In genomic region chrX:23505531-23506303, GRCh38 we compare ENCODE assay signal across 16 cellular contexts.
DNase-seq lines count a peak whose midpoint lies in the region; ATAC-seq and TF ChIP-seq lines count a peak whose summit lies in the region.
"Had no signal": no experiment of that assay in that cellular context is flagged by ENCODE, and none has a peak within 500 bp of the region (broad histone marks: within the 10 kb centered on the region; RNA-seq: fewer than 3 reads in every experiment).

No MANE protein-coding gene starts in this region.

- H3K9ac ChIP-seq in Karpas-422 (ENCODE audit: low read length) (no peak overlapping the region), neural progenitor cell (no peak overlapping the region)

- H3K4me1 ChIP-seq in Karpas-422 (ENCODE audit: low read length) (no peaks in the 10 kb centered on the region), neural progenitor cell (peaks cover 19% of the 10 kb centered on the region), thyroid gland (no peaks in the 10 kb centered on the region)

- no peaks in the 10 kb centered on the region for H4K20me1 ChIP-seq in Karpas-422 (ENCODE audit: insufficient read depth, low read depth, low read length)
- no peaks in the 10 kb centered on the region for H4K20me1 ChIP-seq in neural progenitor cell (ENCODE audit: low read depth)

- intact Hi-C loops in thyroid gland (cut with DNase I) = no loop called here

- peaks cover 2% of the 10 kb centered on the region for H3K9me3 Mint-ChIP-seq in neural progenitor cell

- H3F3A ChIP-seq in neural progenitor cell (ENCODE audit: low read depth) = peaks cover 13% of the 10 kb centered on the region

- H3K36me3 ChIP-seq in Karpas-422 (ENCODE audit: insufficient read depth, low read length) (no peaks in the 10 kb centered on the region), neural progenitor cell (no peaks in the 10 kb centered on the region), thyroid gland (no peaks in the 10 kb centered on the region)

- TF ChIP-seq CTCF in coronary artery (IDR thresholded peaks at IDR 0.05) (no peak), neural progenitor cell (IDR thresholded peaks at IDR 0.05) (no peak), thyroid gland (IDR thresholded peaks at IDR 0.05) (no peak)

- TF ChIP-seq POLR2A in thyroid gland (IDR thresholded peaks at IDR 0.05) = no peak

- H2AFZ ChIP-seq in Karpas-422 (ENCODE audit: low read length) (no peak overlapping the region), neural progenitor cell (replicated peaks) (peak overlapping the region; percentile 80)

- no peak overlapping the region for H3K4me2 ChIP-seq in Karpas-422 (ENCODE audit: low read depth, low read length, poor library complexity, severe bottlenecking)
- peak overlapping the region; percentile 48 for H3K4me2 ChIP-seq in neural progenitor cell

- ATAC-seq in GM19025 (IDR thresholded peaks at IDR 0.05; ENCODE audit: low read depth, unreplicated experiment) (peak; percentile 63), HG03025 (IDR thresholded peaks at IDR 0.05; ENCODE audit: low FRiP score, unreplicated experiment) (no peak)
- ATAC-seq: T-helper 17 cell had no signal

- H3K4me3 ChIP-seq in Karpas-422 (ENCODE audit: low read length) (no peak overlapping the region), coronary artery (no peak overlapping the region), neural progenitor cell (peak overlapping the region; percentile 6), thyroid gland (replicated peaks in 1 of 3) (no peak overlapping the region)

- H3K9me3 ChIP-seq in Karpas-422 (ENCODE audit: low read length) (no peaks in the 10 kb centered on the region), neural progenitor cell (ENCODE audit: low read depth) (no peaks in the 10 kb centered on the region), thyroid gland (no peaks in the 10 kb centered on the region)

- H3K27ac ChIP-seq in Karpas-422 (ENCODE audit: low read length) = no peak overlapping the region
- H3K27ac ChIP-seq in coronary artery = peak overlapping the region; percentile 42 to 85
- H3K27ac ChIP-seq in neural progenitor cell = peak overlapping the region; percentile 16
- no peak overlapping the region for H3K27ac ChIP-seq in caudate nucleus (ENCODE audit: low read depth, low read length)
- no peak overlapping the region for H3K27ac ChIP-seq in thyroid gland

- H3K27me3 Mint-ChIP-seq in neural progenitor cell (ENCODE audit: insufficient read depth, low read depth) = no peaks in the 10 kb centered on the region

- H3K79me2 ChIP-seq in Karpas-422 (ENCODE audit: low read length) = no peaks in the 10 kb centered on the region
- no peaks in the 10 kb centered on the region for H3K79me2 ChIP-seq in neural progenitor cell (ENCODE audit: low read depth)

- DNase-seq in Karpas-422 = peak; percentile 14
- DNase-seq in coronary artery (ENCODE audit: low spot score) = no peak
- peak; percentile 27 for DNase-seq in neural progenitor cell (ENCODE audit: low spot score)
- DNase-seq in effector CD4-positive, alpha-beta T cell = no peak
- DNase-seq in caudate nucleus (lab: John Stamatoyannopoulos, UW) = no peak
- DNase-seq in thyroid gland = no peak
- DNase-seq: activated effector memory CD4-positive, alpha-beta T cell treated with anti-CD3 and anti-CD28 coated beads, Interleukin-2, amount 50 U/mL, for 16 hours; amygdala; kidney; midbrain; NCI-H1417 treated with DMSO at 0.1 percent for 48 hours; NCI-H2227 treated with DMSO at 0.1 percent for 48 hours; nucleus accumbens; T-helper 17 cell had no signal

- H3K4me3 Mint-ChIP-seq in neural progenitor cell = no peak overlapping the region
- H3K4me3 Mint-ChIP-seq: T-helper 17 cell had no signal

- 77 to 84% methylated on average over 6 of the region's 6 CpGs for WGBS in thyroid gland, 2 donors

- no peaks in the 10 kb centered on the region for H3K9me2 ChIP-seq in Karpas-422 (replicated peaks; ENCODE audit: insufficient read depth, low read length)

- H3K36me3 Mint-ChIP-seq in neural progenitor cell = no peaks in the 10 kb centered on the region

- H3K4me1 Mint-ChIP-seq in neural progenitor cell = peaks cover 7% of the 10 kb centered on the region
- H3K4me1 Mint-ChIP-seq: T-helper 17 cell had no signal

- H3K27me3 ChIP-seq in Karpas-422 (ENCODE audit: low read length) (no peaks in the 10 kb centered on the region), neural progenitor cell (no peaks in the 10 kb centered on the region), thyroid gland (no peaks in the 10 kb centered on the region)

- no peak overlapping the region for H3K27ac Mint-ChIP-seq in neural progenitor cell
- H3K27ac Mint-ChIP-seq: T-helper 17 cell had no signal

Comparison
In these comparisons a context has a peak if more than half of its experiments do, and no peak if none do; other contexts are left out.
1. DNase-seq: peak in Karpas-422 (single experiment) and neural progenitor cell (single experiment); none in coronary artery (single experiment), effector CD4-positive, alpha-beta T cell (single experiment), caudate nucleus (0 of 61) and thyroid gland (0 of 2).
2. H3K27ac ChIP-seq: peak in coronary artery (2 of 2) and neural progenitor cell (single experiment); none in Karpas-422 (single experiment), caudate nucleus (single experiment) and thyroid gland (0 of 3).